26 cellular contexts compared by ENCODE assay signal in the genomic region with DNA sequence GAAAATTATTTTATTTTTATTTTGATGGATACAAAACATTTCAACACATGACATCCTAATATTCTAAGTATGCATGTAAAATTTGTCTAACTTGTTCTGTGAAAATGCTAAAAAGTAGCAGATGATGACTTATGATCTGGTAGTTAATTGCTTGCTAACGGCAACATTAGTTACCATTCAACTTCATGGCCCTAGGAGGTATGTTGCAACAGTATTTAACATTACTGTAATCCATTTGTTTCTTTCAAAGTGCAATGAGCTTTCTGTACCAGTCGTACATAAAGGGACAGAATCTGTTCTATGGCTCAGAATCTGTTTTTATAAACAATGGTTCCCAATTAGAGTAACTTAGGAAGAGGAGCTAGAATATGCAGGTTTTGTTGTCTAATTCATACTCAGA.
"Had no signal": no experiment of that assay in that cellular context is flagged by ENCODE, and none has a peak within 500 bp of the region (broad histone marks: within the 10 kb centered on the region; RNA-seq: fewer than 3 reads in every experiment).

No MANE protein-coding gene starts in this region.

- FAIRE-seq: endometrium, endothelial cell of umbilical vein, frontal cortex had no signal

- H3K4me1 ChIP-seq: body of pancreas, colonic mucosa had no signal

- DNase-seq: activated CD4-positive, alpha-beta memory T cell treated with anti-CD3 and anti-CD28 coated beads for 36 hours; activated CD4-positive, alpha-beta T cell treated with anti-CD3 and anti-CD28 coated beads for 36 hours; activated CD4-positive, alpha-beta T cell treated with anti-CD3 and anti-CD28 coated beads, Interleukin-2, amount 10 ng/mL, durations not matched to agents 24 days and 14 days; activated CD4-positive, CD25-positive, alpha-beta regulatory T cell; activated CD4-positive, CD25-positive, alpha-beta regulatory T cell treated with anti-CD3 and anti-CD28 coated beads, Interleukin-2, amount 50 U/mL, for 72 hours; activated CD8-positive, alpha-beta memory T cell treated with anti-CD3 and anti-CD28 coated beads, Interleukin-2, amount 50 U/mL, for 48 hours; activated gamma-delta T cell; activated naive CD4-positive, alpha-beta T cell; activated naive CD4-positive, alpha-beta T cell treated with anti-CD3 and anti-CD28 coated beads, Interleukin-2, amount 10 ng/mL, durations not matched to agents 7 days and 5 days; activated naive CD8-positive, alpha-beta T cell treated with anti-CD3 and anti-CD28 coated beads, Interleukin-2, amount 10 ng/mL, durations not matched to agents 7 days and 5 days; activated T-cell treated with anti-CD3 and anti-CD28 coated beads for 4 hours; activated T-cell treated with anti-CD3 and anti-CD28 coated beads, Interleukin-2, amount 50 U/mL, for 24 hours; activated T-cell treated with anti-CD3 and anti-CD28 coated beads, Interleukin-2, amount 50 U/mL, for 72 hours; amniotic stem cell; anterior cingulate cortex; body of pancreas; caudate nucleus; colonic mucosa; effector CD8-positive, alpha-beta T cell; head of caudate nucleus; T-helper 2 cell had no signal

- H3K36me3 ChIP-seq: colonic mucosa had no signal

- H3K27me3 ChIP-seq: body of pancreas, colonic mucosa had no signal

- H3K9me3 ChIP-seq: body of pancreas, colonic mucosa had no signal

- H3K27ac ChIP-seq: body of pancreas, colonic mucosa had no signal

- ATAC-seq: activated CD4-positive, alpha-beta T cell treated with anti-CD3 and anti-CD28 coated beads for 36 hours; activated naive CD4-positive, alpha-beta T cell treated with anti-CD3 and anti-CD28 coated beads, Interleukin-2, amount 50 U/mL, for 72 hours; activated T-cell treated with anti-CD3 and anti-CD28 coated beads, Interleukin-2, amount 50 U/mL, for 72 hours; body of pancreas; esophagus mucosa had no signal

- H3K4me3 ChIP-seq: body of pancreas, colonic mucosa had no signal
